In the genomic region with DNA sequence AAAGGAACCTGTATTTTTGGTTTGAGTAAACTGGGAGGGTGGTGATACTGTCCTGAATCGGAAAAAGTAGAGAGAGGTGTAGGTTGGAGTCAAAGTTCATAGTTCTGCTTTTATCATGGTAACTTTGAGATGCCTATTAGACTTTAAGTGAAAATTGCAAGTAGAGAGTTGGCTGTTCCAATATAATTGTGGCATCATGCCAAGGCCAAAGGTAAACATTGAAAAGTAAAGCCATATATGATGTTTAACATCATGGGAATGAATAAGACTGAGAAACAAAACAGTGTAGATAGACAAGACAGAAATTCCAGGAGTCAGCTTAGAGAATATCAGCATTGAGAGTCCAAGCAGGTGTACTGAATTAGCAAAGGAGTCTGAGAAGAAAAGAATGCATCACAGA, we compare ENCODE assay signal across 25 cellular contexts.
A peak's percentile ranks its signal among the peaks of the same experiment; 100 is the strongest.
DNase-seq lines count a peak whose midpoint lies in the region; ATAC-seq and TF ChIP-seq lines count a peak whose summit lies in the region.
"Had no signal": no experiment of that assay in that cellular context is flagged by ENCODE, and none has a peak within 500 bp of the region (broad histone marks: within the 10 kb centered on the region; RNA-seq: fewer than 3 reads in every experiment).

No MANE protein-coding gene starts in this region.

- H3K9me3 ChIP-seq in PC-3 (ENCODE audit: low read length) (no peaks in the 10 kb centered on the region), gastroesophageal sphincter (no peaks in the 10 kb centered on the region)
- H3K9me3 ChIP-seq: BE2C, BLaER1 had no signal

- TF ChIP-seq CTCF in LNCaP clone FGC (IDR thresholded peaks at IDR 0.05; ENCODE audit: control insufficient read depth, extremely low read depth, insufficient read depth) (no peak), PC-3 (conservative IDR thresholded peaks at IDR 0.05; ENCODE audit: low read depth, low read length) (no peak), progenitor cell of endocrine pancreas (IDR thresholded peaks at IDR 0.05; ENCODE audit: unreplicated experiment) (no peak), gastroesophageal sphincter (IDR thresholded peaks at IDR 0.05) (no peak)

- H3K4me1 ChIP-seq in PC-3 (ENCODE audit: insufficient read depth, low read length) = peaks cover 19% of the 10 kb centered on the region
- no peaks in the 10 kb centered on the region for H3K4me1 ChIP-seq in gastroesophageal sphincter
- H3K4me1 ChIP-seq: BE2C had no signal

- intact Hi-C loops in PC-3 (cut with micrococcal nuclease) = loop anchor here (5.0 kb wide), 3 partner anchors 335 to 575 kb away; no protein-coding TSS in a partner anchor

- H3K27me3 ChIP-seq in PC-3 (ENCODE audit: low read length) (no peaks in the 10 kb centered on the region), gastroesophageal sphincter (no peaks in the 10 kb centered on the region)
- H3K27me3 ChIP-seq: BE2C, BLaER1 had no signal

- H3K9ac ChIP-seq in PC-3 (ENCODE audit: low read length) = no peak overlapping the region
- H3K9ac ChIP-seq: BLaER1 had no signal

- no peaks in the 10 kb centered on the region for H4K20me1 ChIP-seq in PC-3 (ENCODE audit: low read length)
- H4K20me1 ChIP-seq: BLaER1 had no signal

- no peaks in the 10 kb centered on the region for H3K27me3 Mint-ChIP-seq in progenitor cell of endocrine pancreas
- H3K27me3 Mint-ChIP-seq: CD4-positive, alpha-beta memory T cell; CD4-positive, CD25-positive, alpha-beta regulatory T cell; CD8-positive, alpha-beta memory T cell had no signal

- no peak overlapping the region for H2AFZ ChIP-seq in PC-3 (ENCODE audit: low read length)

- H3K36me3 Mint-ChIP-seq in progenitor cell of endocrine pancreas (ENCODE audit: insufficient read depth) = no peaks in the 10 kb centered on the region
- H3K36me3 Mint-ChIP-seq: CD14-positive monocyte; CD4-positive, alpha-beta memory T cell; CD4-positive, CD25-positive, alpha-beta regulatory T cell; CD8-positive, alpha-beta memory T cell had no signal

- no peak overlapping the region for H3K4me2 ChIP-seq in PC-3 (ENCODE audit: low read length)
- H3K4me2 ChIP-seq: BLaER1 had no signal

- no peak overlapping the region for H3K4me3 Mint-ChIP-seq in progenitor cell of endocrine pancreas (ENCODE audit: low read depth)
- H3K4me3 Mint-ChIP-seq: CD14-positive monocyte; CD4-positive, alpha-beta memory T cell; CD4-positive, CD25-positive, alpha-beta regulatory T cell; CD8-positive, alpha-beta memory T cell had no signal

- H3K27ac ChIP-seq in PC-3 (ENCODE audit: low read length) = no peak overlapping the region
- H3K27ac ChIP-seq in gastroesophageal sphincter = no peak overlapping the region
- H3K27ac ChIP-seq: BLaER1 had no signal

- 80 to 86% methylated on average over 1 of the region's 1 CpG for WGBS in gastroesophageal sphincter (ENCODE audit: low coverage in 1 of 2), 2 donors

- H3K4me1 Mint-ChIP-seq in progenitor cell of endocrine pancreas (ENCODE audit: low read depth) = no peaks in the 10 kb centered on the region
- H3K4me1 Mint-ChIP-seq: CD4-positive, alpha-beta memory T cell; CD4-positive, CD25-positive, alpha-beta regulatory T cell; CD8-positive, alpha-beta memory T cell had no signal

- ATAC-seq in PC-3 (no peak), gastroesophageal sphincter (no peak)
- ATAC-seq: GM12878 had no signal

- H3K4me3 ChIP-seq in LNCaP clone FGC (ENCODE audit: low read depth, low read length) (no peak overlapping the region), PC-3 (ENCODE audit: low read length) (no peak overlapping the region), gastroesophageal sphincter (no peak overlapping the region)
- H3K4me3 ChIP-seq: BLaER1, GM12878 had no signal

- DNase-seq in NCI-H748 (lab: John Stamatoyannopoulos, UW; ENCODE audit: unreplicated experiment) (peak; percentile 4), NCI-H748 treated with DMSO at 0.1 percent for 48 hours (lab: John Stamatoyannopoulos, UW) (no peak), LNCaP clone FGC (ENCODE audit: low read depth) (peak; percentile 4), PC-3 (peak; percentile 34), mesenteric fat pad (ENCODE audit: low spot score) (no peak), progenitor cell of endocrine pancreas (ENCODE audit: low spot score, unreplicated experiment) (no peak)
- DNase-seq: 8988T; ACHN; BE2C; C1 segment of cervical spinal cord; CD4-positive, alpha-beta memory T cell; CD4-positive, CD25-positive, alpha-beta regulatory T cell; CD8-positive, alpha-beta memory T cell; COR-L47; DMS 273 treated with DMSO at 0.1 percent for 48 hours; DMS153; DMS53; DMS79; DND-41; EL; GDM1 had no signal

- H3F3A ChIP-seq in PC-3 (ENCODE audit: low read length, unreplicated experiment) = no peaks in the 10 kb centered on the region

- POLR2A ChIA-PET in PC-3 (lab: Charles Lee; ENCODE audit: unreplicated experiment) = interaction anchor here (0.6 kb wide), 1 partner anchor 488 kb away, joined by 6 read pairs; no protein-coding TSS in a partner anchor

- TF ChIP-seq EP300 in gastroesophageal sphincter (IDR thresholded peaks at IDR 0.05) = no peak

- CTCF ChIA-PET in PC-3 (lab: Charles Lee) = no interaction called here

- H3K9me2 ChIP-seq in PC-3 (replicated peaks; ENCODE audit: low read length) = no peaks in the 10 kb centered on the region

- H3K36me3 ChIP-seq in PC-3 (ENCODE audit: low read depth, low read length) (no peaks in the 10 kb centered on the region), gastroesophageal sphincter (no peaks in the 10 kb centered on the region)
- H3K36me3 ChIP-seq: BE2C, BLaER1 had no signal

- H3K9me3 Mint-ChIP-seq in progenitor cell of endocrine pancreas (ENCODE audit: low read depth) = no peaks in the 10 kb centered on the region

- no peak overlapping the region for H3K27ac Mint-ChIP-seq in progenitor cell of endocrine pancreas
- H3K27ac Mint-ChIP-seq: CD14-positive monocyte; CD4-positive, alpha-beta memory T cell; CD4-positive, CD25-positive, alpha-beta regulatory T cell; CD8-positive, alpha-beta memory T cell had no signal

- H3K79me2 ChIP-seq in PC-3 (ENCODE audit: low read length) = no peaks in the 10 kb centered on the region

- BruUV-seq in PC-3 (replicated peaks; lab: Mats Ljungman, UMichigan) = no TSS peak

- no peak for TF ChIP-seq POLR2A in gastroesophageal sphincter (IDR thresholded peaks at IDR 0.05)

Comparison
In these comparisons a context has a peak if more than half of its experiments do, and no peak if none do; other contexts are left out.
1. DNase-seq: peak in NCI-H748 (single experiment), LNCaP clone FGC (single experiment) and PC-3 (single experiment); none in NCI-H748 treated with DMSO at 0.1 percent for 48 hours (single experiment), mesenteric fat pad (single experiment) and progenitor cell of endocrine pancreas (single experiment).